In the genomic region with DNA sequence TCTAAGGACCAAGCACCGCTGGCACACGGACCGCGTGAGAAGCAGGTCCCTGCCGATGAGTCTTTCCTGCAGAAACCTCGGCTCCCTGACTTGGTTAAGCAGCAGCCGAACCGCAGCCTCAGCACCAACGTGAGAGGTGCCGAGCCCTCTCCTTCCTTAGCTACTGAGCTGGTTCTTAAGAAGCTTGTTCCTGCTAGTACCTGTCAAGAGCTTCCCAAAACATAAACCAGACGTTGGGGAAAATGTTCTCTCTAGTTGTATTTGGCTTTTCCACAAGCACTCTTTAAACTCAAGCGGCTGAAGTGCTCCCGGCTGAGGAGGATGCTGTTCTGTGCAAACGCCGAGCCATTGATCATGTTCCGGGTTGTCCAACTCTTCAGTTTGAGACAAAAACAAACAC, we compare ENCODE assay signal across 2 cellular contexts.
TF ChIP-seq lines count a peak whose summit lies in the region.

No MANE protein-coding gene starts in this region.

TF ChIP-seq in HepG2, 621 proteins besides CTCF, POLR2A, EP300 and RAD21:
- TF ChIP-seq ZNF263 (CRISPR knock-in tag; IDR thresholded peaks at IDR 0.05) (peak; percentile 56; the same call in 1 of the 2 replicates), SIX1 (CRISPR knock-in tag; IDR thresholded peaks at IDR 0.05; ENCODE audit: borderline replicate concordance) (no peak)

TF ChIP-seq in H1, 55 proteins besides CTCF, POLR2A, EP300 and RAD21:
- TF ChIP-seq CBX5 (IDR thresholded peaks at IDR 0.05; ENCODE audit: low read depth, low read length) (no peak), SP4 (IDR thresholded peaks at IDR 0.05; ENCODE audit: low read length) (no peak), YY1 (IDR thresholded peaks at IDR 0.05; ENCODE audit: low read depth, low read length) (no peak), CBX8 (IDR thresholded peaks at IDR 0.05; ENCODE audit: borderline replicate concordance, low read depth, low read length) (no peak), JUND (IDR thresholded peaks at IDR 0.05; ENCODE audit: low read length) (no peak), HDAC6 (IDR thresholded peaks at IDR 0.05; ENCODE audit: low read depth, low read length) (no peak), SAP30 (IDR thresholded peaks at IDR 0.05; ENCODE audit: insufficient read depth, insufficient replicate concordance, low read length) (no peak), SIN3A (conservative IDR thresholded peaks at IDR 0.05 in 1 of 2, IDR thresholded peaks at IDR 0.05 in 1 of 2; ENCODE audit: low read depth in 1 of 2, low read length in 2 of 2) (no peak), BACH1 (IDR thresholded peaks at IDR 0.05; ENCODE audit: low read length) (no peak), KDM5A (IDR thresholded peaks at IDR 0.05; ENCODE audit: low read length) (no peak)
- TF ChIP-seq, protein P1, sequence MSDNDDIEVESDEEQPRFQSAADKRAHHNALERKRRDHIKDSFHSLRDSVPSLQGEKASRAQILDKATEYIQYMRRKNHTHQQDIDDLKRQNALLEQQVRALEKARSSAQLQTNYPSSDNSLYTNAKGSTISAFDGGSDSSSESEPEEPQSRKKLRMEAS (IDR thresholded peaks at IDR 0.05): no peak
- TF ChIP-seq, protein P2, sequence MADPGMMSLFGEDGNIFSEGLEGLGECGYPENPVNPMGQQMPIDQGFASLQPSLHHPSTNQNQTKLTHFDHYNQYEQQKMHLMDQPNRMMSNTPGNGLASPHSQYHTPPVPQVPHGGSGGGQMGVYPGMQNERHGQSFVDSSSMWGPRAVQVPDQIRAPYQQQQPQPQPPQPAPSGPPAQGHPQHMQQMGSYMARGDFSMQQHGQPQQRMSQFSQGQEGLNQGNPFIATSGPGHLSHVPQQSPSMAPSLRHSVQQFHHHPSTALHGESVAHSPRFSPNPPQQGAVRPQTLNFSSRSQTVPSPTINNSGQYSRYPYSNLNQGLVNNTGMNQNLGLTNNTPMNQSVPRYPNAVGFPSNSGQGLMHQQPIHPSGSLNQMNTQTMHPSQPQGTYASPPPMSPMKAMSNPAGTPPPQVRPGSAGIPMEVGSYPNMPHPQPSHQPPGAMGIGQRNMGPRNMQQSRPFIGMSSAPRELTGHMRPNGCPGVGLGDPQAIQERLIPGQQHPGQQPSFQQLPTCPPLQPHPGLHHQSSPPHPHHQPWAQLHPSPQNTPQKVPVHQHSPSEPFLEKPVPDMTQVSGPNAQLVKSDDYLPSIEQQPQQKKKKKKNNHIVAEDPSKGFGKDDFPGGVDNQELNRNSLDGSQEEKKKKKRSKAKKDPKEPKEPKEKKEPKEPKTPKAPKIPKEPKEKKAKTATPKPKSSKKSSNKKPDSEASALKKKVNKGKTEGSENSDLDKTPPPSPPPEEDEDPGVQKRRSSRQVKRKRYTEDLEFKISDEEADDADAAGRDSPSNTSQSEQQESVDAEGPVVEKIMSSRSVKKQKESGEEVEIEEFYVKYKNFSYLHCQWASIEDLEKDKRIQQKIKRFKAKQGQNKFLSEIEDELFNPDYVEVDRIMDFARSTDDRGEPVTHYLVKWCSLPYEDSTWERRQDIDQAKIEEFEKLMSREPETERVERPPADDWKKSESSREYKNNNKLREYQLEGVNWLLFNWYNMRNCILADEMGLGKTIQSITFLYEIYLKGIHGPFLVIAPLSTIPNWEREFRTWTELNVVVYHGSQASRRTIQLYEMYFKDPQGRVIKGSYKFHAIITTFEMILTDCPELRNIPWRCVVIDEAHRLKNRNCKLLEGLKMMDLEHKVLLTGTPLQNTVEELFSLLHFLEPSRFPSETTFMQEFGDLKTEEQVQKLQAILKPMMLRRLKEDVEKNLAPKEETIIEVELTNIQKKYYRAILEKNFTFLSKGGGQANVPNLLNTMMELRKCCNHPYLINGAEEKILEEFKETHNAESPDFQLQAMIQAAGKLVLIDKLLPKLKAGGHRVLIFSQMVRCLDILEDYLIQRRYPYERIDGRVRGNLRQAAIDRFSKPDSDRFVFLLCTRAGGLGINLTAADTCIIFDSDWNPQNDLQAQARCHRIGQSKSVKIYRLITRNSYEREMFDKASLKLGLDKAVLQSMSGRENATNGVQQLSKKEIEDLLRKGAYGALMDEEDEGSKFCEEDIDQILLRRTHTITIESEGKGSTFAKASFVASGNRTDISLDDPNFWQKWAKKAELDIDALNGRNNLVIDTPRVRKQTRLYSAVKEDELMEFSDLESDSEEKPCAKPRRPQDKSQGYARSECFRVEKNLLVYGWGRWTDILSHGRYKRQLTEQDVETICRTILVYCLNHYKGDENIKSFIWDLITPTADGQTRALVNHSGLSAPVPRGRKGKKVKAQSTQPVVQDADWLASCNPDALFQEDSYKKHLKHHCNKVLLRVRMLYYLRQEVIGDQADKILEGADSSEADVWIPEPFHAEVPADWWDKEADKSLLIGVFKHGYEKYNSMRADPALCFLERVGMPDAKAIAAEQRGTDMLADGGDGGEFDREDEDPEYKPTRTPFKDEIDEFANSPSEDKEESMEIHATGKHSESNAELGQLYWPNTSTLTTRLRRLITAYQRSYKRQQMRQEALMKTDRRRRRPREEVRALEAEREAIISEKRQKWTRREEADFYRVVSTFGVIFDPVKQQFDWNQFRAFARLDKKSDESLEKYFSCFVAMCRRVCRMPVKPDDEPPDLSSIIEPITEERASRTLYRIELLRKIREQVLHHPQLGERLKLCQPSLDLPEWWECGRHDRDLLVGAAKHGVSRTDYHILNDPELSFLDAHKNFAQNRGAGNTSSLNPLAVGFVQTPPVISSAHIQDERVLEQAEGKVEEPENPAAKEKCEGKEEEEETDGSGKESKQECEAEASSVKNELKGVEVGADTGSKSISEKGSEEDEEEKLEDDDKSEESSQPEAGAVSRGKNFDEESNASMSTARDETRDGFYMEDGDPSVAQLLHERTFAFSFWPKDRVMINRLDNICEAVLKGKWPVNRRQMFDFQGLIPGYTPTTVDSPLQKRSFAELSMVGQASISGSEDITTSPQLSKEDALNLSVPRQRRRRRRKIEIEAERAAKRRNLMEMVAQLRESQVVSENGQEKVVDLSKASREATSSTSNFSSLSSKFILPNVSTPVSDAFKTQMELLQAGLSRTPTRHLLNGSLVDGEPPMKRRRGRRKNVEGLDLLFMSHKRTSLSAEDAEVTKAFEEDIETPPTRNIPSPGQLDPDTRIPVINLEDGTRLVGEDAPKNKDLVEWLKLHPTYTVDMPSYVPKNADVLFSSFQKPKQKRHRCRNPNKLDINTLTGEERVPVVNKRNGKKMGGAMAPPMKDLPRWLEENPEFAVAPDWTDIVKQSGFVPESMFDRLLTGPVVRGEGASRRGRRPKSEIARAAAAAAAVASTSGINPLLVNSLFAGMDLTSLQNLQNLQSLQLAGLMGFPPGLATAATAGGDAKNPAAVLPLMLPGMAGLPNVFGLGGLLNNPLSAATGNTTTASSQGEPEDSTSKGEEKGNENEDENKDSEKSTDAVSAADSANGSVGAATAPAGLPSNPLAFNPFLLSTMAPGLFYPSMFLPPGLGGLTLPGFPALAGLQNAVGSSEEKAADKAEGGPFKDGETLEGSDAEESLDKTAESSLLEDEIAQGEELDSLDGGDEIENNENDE (IDR thresholded peaks at IDR 0.05; ENCODE audit: insufficient replicate concordance, low read length): no peak
- TF ChIP-seq, protein P3, sequence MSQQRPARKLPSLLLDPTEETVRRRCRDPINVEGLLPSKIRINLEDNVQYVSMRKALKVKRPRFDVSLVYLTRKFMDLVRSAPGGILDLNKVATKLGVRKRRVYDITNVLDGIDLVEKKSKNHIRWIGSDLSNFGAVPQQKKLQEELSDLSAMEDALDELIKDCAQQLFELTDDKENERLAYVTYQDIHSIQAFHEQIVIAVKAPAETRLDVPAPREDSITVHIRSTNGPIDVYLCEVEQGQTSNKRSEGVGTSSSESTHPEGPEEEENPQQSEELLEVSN (IDR thresholded peaks at IDR 0.05): no peak
- TF ChIP-seq, protein P4, sequence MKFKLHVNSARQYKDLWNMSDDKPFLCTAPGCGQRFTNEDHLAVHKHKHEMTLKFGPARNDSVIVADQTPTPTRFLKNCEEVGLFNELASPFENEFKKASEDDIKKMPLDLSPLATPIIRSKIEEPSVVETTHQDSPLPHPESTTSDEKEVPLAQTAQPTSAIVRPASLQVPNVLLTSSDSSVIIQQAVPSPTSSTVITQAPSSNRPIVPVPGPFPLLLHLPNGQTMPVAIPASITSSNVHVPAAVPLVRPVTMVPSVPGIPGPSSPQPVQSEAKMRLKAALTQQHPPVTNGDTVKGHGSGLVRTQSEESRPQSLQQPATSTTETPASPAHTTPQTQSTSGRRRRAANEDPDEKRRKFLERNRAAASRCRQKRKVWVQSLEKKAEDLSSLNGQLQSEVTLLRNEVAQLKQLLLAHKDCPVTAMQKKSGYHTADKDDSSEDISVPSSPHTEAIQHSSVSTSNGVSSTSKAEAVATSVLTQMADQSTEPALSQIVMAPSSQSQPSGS (IDR thresholded peaks at IDR 0.05; ENCODE audit: low read length): no peak
- TF ChIP-seq, protein P5, sequence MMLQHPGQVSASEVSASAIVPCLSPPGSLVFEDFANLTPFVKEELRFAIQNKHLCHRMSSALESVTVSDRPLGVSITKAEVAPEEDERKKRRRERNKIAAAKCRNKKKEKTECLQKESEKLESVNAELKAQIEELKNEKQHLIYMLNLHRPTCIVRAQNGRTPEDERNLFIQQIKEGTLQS (IDR thresholded peaks at IDR 0.05; ENCODE audit: insufficient read depth, low read depth, low read length): no peak
